23 cellular contexts compared by ENCODE assay signal in the genomic region with DNA sequence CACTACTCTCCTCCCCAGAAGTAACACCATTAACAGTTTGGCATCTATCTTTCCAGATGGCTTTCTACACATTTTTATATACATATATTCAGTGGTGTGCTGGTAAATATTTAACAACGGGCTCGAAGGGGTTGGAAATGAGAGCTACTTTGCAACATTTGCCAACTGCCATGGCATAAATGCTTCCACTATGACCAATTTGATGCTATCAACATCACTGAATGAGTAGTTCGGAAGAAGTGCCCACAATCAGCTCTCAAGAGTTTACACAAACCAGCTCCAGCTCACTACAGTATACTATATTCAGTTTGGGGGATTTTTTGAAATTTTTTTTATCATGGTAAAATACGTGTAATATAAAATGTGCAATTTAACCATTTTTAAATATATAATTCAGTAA.
"Had no signal": no experiment of that assay in that cellular context is flagged by ENCODE, and none has a peak within 500 bp of the region (broad histone marks: within the 10 kb centered on the region; RNA-seq: fewer than 3 reads in every experiment).

No MANE protein-coding gene starts in this region.

- H3K27ac Mint-ChIP-seq: memory B cell; mesothelial cell of epicardium; naive thymus-derived CD4-positive, alpha-beta T cell; nephron; neural progenitor cell; progenitor cell of endocrine pancreas; stimulated activated memory B cell treated with anti-CD40 and anti-IgM and Interleukin-4, amounts not matched to agents 10 μg/mL and 1 μg/mL and 100 μg/mL, for 72 hours; type B pancreatic cell had no signal

- H3K4me1 ChIP-seq: parathyroid adenoma, right lobe of liver had no signal

- H3K9ac ChIP-seq: neural progenitor cell, parathyroid adenoma had no signal

- ATAC-seq: left lobe of liver; mucosa of descending colon; naive thymus-derived CD4-positive, alpha-beta T cell; right lobe of liver; stimulated activated memory B cell treated with anti-CD40 and anti-IgM and Interleukin-4, amounts not matched to agents 10 μg/mL and 1 μg/mL and 100 μg/mL, for 72 hours; stimulated activated naive CD8-positive, alpha-beta T cell treated with anti-CD3 and anti-CD28 coated beads, Interleukin-15, Interleukin-2, amounts not matched to agents 100 U/mL and 50 U/mL, for 24 hours had no signal

- H3K4me3 Mint-ChIP-seq: memory B cell; mesothelial cell of epicardium; naive thymus-derived CD4-positive, alpha-beta T cell; nephron; neural progenitor cell; stimulated activated memory B cell treated with anti-CD40 and anti-IgM and Interleukin-4, amounts not matched to agents 10 μg/mL and 1 μg/mL and 100 μg/mL, for 72 hours; type B pancreatic cell had no signal

- H3K4me2 ChIP-seq: neural progenitor cell, smooth muscle cell had no signal

- H3K27ac ChIP-seq: dorsolateral prefrontal cortex, parathyroid adenoma, right lobe of liver, testis, tibial artery had no signal

- H3K79me2 ChIP-seq: parathyroid adenoma had no signal

- H3K9me3 Mint-ChIP-seq: memory B cell; mesothelial cell of epicardium; naive thymus-derived CD4-positive, alpha-beta T cell; nephron; neural progenitor cell; stimulated activated memory B cell treated with anti-CD40 and anti-IgM and Interleukin-4, amounts not matched to agents 10 μg/mL and 1 μg/mL and 100 μg/mL, for 72 hours; type B pancreatic cell had no signal

- H2AFZ ChIP-seq: neural progenitor cell, parathyroid adenoma had no signal

- H3K27me3 ChIP-seq: dorsolateral prefrontal cortex, neural progenitor cell, right lobe of liver, testis, tibial artery had no signal

- H3K9me3 ChIP-seq: mucosa of descending colon, right lobe of liver, testis, tibial artery had no signal

- H3K4me3 ChIP-seq: dorsolateral prefrontal cortex, lung, mucosa of descending colon, neural progenitor cell, right lobe of liver, smooth muscle cell, testis, tibial artery had no signal

- H3K4me1 Mint-ChIP-seq: stimulated activated memory B cell treated with anti-CD40 and anti-IgM and Interleukin-4, amounts not matched to agents 10 μg/mL and 1 μg/mL and 100 μg/mL, for 72 hours had no signal

- H3K36me3 Mint-ChIP-seq: mesothelial cell of epicardium had no signal

- DNase-seq: dorsolateral prefrontal cortex; effector CD4-positive, alpha-beta T cell; mucosa of descending colon; naive thymus-derived CD4-positive, alpha-beta T cell; right lobe of liver; stimulated activated CD4-positive, alpha-beta T cell treated with anti-CD3 and anti-CD28 coated beads, Interleukin-12 subunit alpha, Interleukin-12 subunit beta, amount 100 ng/mL, for 4 hours; stimulated activated CD4-positive, alpha-beta T cell treated with anti-CD3 and anti-CD28 coated beads, Interleukin-1b, Interleukin-23, amount 100 ng/mL, for 48 hours; stimulated activated CD4-positive, alpha-beta T cell treated with anti-CD3 and anti-CD28 coated beads, Interleukin-4, amount 100 ng/mL, for 24 hours; stimulated activated naive CD8-positive, alpha-beta T cell treated with anti-CD3 and anti-CD28 coated beads, Interleukin-15, Interleukin-2, amounts not matched to agents 100 U/mL and 50 U/mL, for 24 hours; substantia nigra; testis; tibial artery had no signal

- H3K36me3 ChIP-seq: neural progenitor cell, right lobe of liver had no signal

- H3K27me3 Mint-ChIP-seq: memory B cell; naive thymus-derived CD4-positive, alpha-beta T cell; progenitor cell of endocrine pancreas; stimulated activated memory B cell treated with anti-CD40 and anti-IgM and Interleukin-4, amounts not matched to agents 10 μg/mL and 1 μg/mL and 100 μg/mL, for 72 hours; type B pancreatic cell had no signal
